ENCODE assay signal across 9 cellular contexts in genomic region chr1:4172659-4173599, GRCh38.
DNase-seq lines count a peak whose midpoint lies in the region; ATAC-seq, FAIRE-seq and TF ChIP-seq lines count a peak whose summit lies in the region.
"Had no signal": no experiment of that assay in that cellular context is flagged by ENCODE, and none has a peak within 500 bp of the region (broad histone marks: within the 10 kb centered on the region; RNA-seq: fewer than 3 reads in every experiment).

No MANE protein-coding gene starts in this region.

- peaks cover 0 to 58% (median 0%) of the 10 kb centered on the region in 4 donors for H3K27me3 ChIP-seq in esophagus muscularis mucosa
- H3K27me3 ChIP-seq in tibial nerve, result no peaks in the 10 kb centered on the region

- H3K4me3 ChIP-seq in esophagus muscularis mucosa, result no peak overlapping the region
- no peak overlapping the region for H3K4me3 ChIP-seq in tibial nerve

- TF ChIP-seq CTCF in esophagus muscularis mucosa (IDR thresholded peaks at IDR 0.05) (no peak), tibial nerve (IDR thresholded peaks at IDR 0.05) (no peak)

- ATAC-seq in GM21723 (IDR thresholded peaks at IDR 0.05; ENCODE audit: unreplicated experiment), result no peak

- no peak for FAIRE-seq in urothelium cell line (lab: Jason Lieb, UNC)

- H3K36me3 ChIP-seq in esophagus muscularis mucosa (no peaks in the 10 kb centered on the region), tibial nerve (no peaks in the 10 kb centered on the region)

- DNase-seq in stimulated activated CD4-positive, alpha-beta T cell treated with anti-CD3 and anti-CD28 coated beads, Interleukin-2, amount 100 ng/mL, for 24 hours, result peak; percentile 15 to 30
- DNase-seq in stimulated activated CD4-positive, alpha-beta T cell treated with anti-CD3 and anti-CD28 coated beads, Interleukin-2, amount 100 ng/mL, for 48 hours, result no peak
- DNase-seq in NCI-H1694 treated with DMSO at 0.1 percent for 48 hours (lab: John Stamatoyannopoulos, UW) (peak; percentile 76), esophagus muscularis mucosa (ENCODE audit: extremely low spot score) (peak; percentile 74), urothelium cell line (ENCODE audit: low spot score) (peak; percentile 3), tibial nerve (ENCODE audit: low spot score in 2 of 2) (no peak), KG1 (lab: John Stamatoyannopoulos, UW) (no peak)
- DNase-seq: stimulated activated CD4-positive, alpha-beta T cell treated with anti-CD3 and anti-CD28 coated beads, Interleukin-4, amount 100 ng/mL, for 4 hours had no signal

- H3K9me3 ChIP-seq in esophagus muscularis mucosa (no peaks in the 10 kb centered on the region), tibial nerve (no peaks in the 10 kb centered on the region)

- intact Hi-C loops in esophagus muscularis mucosa (cut with DNase I), result no loop called here

- no peak for TF ChIP-seq EP300 in esophagus muscularis mucosa (IDR thresholded peaks at IDR 0.05)
- no peak for TF ChIP-seq EP300 in tibial nerve (IDR thresholded peaks at IDR 0.05)

- 66% methylated on average over 15 of the region's 16 CpGs for WGBS in esophagus muscularis mucosa
- 52 to 56% methylated on average over 16 of the region's 16 CpGs for WGBS in tibial nerve, 2 donors

- no peak for TF ChIP-seq POLR2A in esophagus muscularis mucosa (IDR thresholded peaks at IDR 0.05; ENCODE audit: low read depth)
- TF ChIP-seq POLR2A in tibial nerve (IDR thresholded peaks at IDR 0.05), result no peak

- H3K27ac ChIP-seq in esophagus muscularis mucosa (replicated peaks in 1 of 4) (no peak overlapping the region), tibial nerve (no peak overlapping the region)

- no peaks in the 10 kb centered on the region for H3K4me1 ChIP-seq in esophagus muscularis mucosa
- no peaks in the 10 kb centered on the region for H3K4me1 ChIP-seq in tibial nerve

Comparison
In these comparisons a context has a peak if more than half of its experiments do, and no peak if none do; other contexts are left out.
1. DNase-seq: peak in stimulated activated CD4-positive, alpha-beta T cell treated with anti-CD3 and anti-CD28 coated beads, Interleukin-2, amount 100 ng/mL, for 24 hours (2 of 2), NCI-H1694 treated with DMSO at 0.1 percent for 48 hours (single experiment), esophagus muscularis mucosa (single experiment) and urothelium cell line (single experiment); none in stimulated activated CD4-positive, alpha-beta T cell treated with anti-CD3 and anti-CD28 coated beads, Interleukin-2, amount 100 ng/mL, for 48 hours (0 of 2), tibial nerve (0 of 2) and KG1 (single experiment).